ENCODE assay signal across 23 cellular contexts in genomic region chr10:122782911-122783310, GRCh38.
"Had no signal": no experiment of that assay in that cellular context is flagged by ENCODE, and none has a peak within 500 bp of the region (broad histone marks: within the 10 kb centered on the region; RNA-seq: fewer than 3 reads in every experiment).

No MANE protein-coding gene starts in this region.

- H3K4me3 Mint-ChIP-seq: activated naive CD4-positive, alpha-beta T cell treated with anti-CD3 and anti-CD28 coated beads for 36 hours; activated naive CD8-positive, alpha-beta T cell treated with anti-CD3 and anti-CD28 coated beads for 36 hours; nephron; stimulated activated naive B cell treated with anti-CD40 and anti-IgM and Interleukin-4, amounts not matched to agents 10 μg/mL and 1 μg/mL and 100 μg/mL, for 72 hours had no signal

- H3K9me3 Mint-ChIP-seq: activated naive CD4-positive, alpha-beta T cell treated with anti-CD3 and anti-CD28 coated beads for 36 hours; activated naive CD8-positive, alpha-beta T cell treated with anti-CD3 and anti-CD28 coated beads for 36 hours had no signal

- H3K36me3 ChIP-seq: adrenal gland, colonic mucosa, gastroesophageal sphincter, heart left ventricle, left ventricle myocardium inferior, prostate gland, right atrium auricular region, stomach, transverse colon had no signal

- ATAC-seq: gastroesophageal sphincter; heart left ventricle; stimulated activated naive B cell treated with anti-CD40 and anti-IgM and Interleukin-4, amounts not matched to agents 10 μg/mL and 1 μg/mL and 100 μg/mL, for 72 hours had no signal

- H3K36me3 Mint-ChIP-seq: activated naive CD8-positive, alpha-beta T cell treated with anti-CD3 and anti-CD28 coated beads for 36 hours; stimulated activated naive B cell treated with anti-CD40 and anti-IgM and Interleukin-4, amounts not matched to agents 10 μg/mL and 1 μg/mL and 100 μg/mL, for 72 hours had no signal

- H3K27ac ChIP-seq: adrenal gland, colonic mucosa, gastroesophageal sphincter, heart left ventricle, left ventricle myocardium inferior, prostate gland, right atrium auricular region, stomach, testis, transverse colon had no signal

- H3K4me3 ChIP-seq: adrenal gland, colonic mucosa, gastroesophageal sphincter, heart left ventricle, left ventricle myocardium inferior, lung, prostate gland, right atrium auricular region, smooth muscle cell, stomach, testis, transverse colon had no signal

- H3K4me1 ChIP-seq: adrenal gland, colonic mucosa, gastroesophageal sphincter, heart left ventricle, left ventricle myocardium inferior, prostate gland, right atrium auricular region, stomach, testis, transverse colon had no signal

- H3K4me1 Mint-ChIP-seq: activated naive CD8-positive, alpha-beta T cell treated with anti-CD3 and anti-CD28 coated beads for 36 hours; nephron; stimulated activated naive B cell treated with anti-CD40 and anti-IgM and Interleukin-4, amounts not matched to agents 10 μg/mL and 1 μg/mL and 100 μg/mL, for 72 hours had no signal

- H3K27ac Mint-ChIP-seq: activated naive CD4-positive, alpha-beta T cell treated with anti-CD3 and anti-CD28 coated beads for 36 hours; activated naive CD8-positive, alpha-beta T cell treated with anti-CD3 and anti-CD28 coated beads for 36 hours; nephron; stimulated activated naive B cell treated with anti-CD40 and anti-IgM and Interleukin-4, amounts not matched to agents 10 μg/mL and 1 μg/mL and 100 μg/mL, for 72 hours had no signal

- H3K9me3 ChIP-seq: adrenal gland, colonic mucosa, gastroesophageal sphincter, heart left ventricle, left ventricle myocardium inferior, prostate gland, right atrium auricular region, testis, transverse colon had no signal

- H3K27me3 ChIP-seq: adrenal gland, colonic mucosa, right atrium auricular region, testis, transverse colon had no signal

- DNase-seq: activated CD4-positive, alpha-beta T cell treated with anti-CD3 and anti-CD28 coated beads for 4 hours; activated CD4-positive, alpha-beta T cell treated with anti-CD3 and anti-CD28 coated beads, Interleukin-2, amount 50 U/mL, for 4 hours; activated CD4-positive, CD25-positive, alpha-beta regulatory T cell; activated effector memory CD4-positive, alpha-beta T cell treated with Interleukin-2 at 50 U/mL for 16 hours; activated naive CD4-positive, alpha-beta T cell treated with anti-CD3 and anti-CD28 coated beads for 36 hours; activated naive CD8-positive, alpha-beta T cell treated with anti-CD3 and anti-CD28 coated beads for 36 hours; activated T-cell treated with anti-CD3 and anti-CD28 coated beads for 4 hours; adrenal gland; colonic mucosa; heart left ventricle; left ventricle myocardium inferior; stimulated activated CD4-positive, alpha-beta T cell treated with anti-CD3 and anti-CD28 coated beads, Interleukin-2, amount 100 ng/mL, for 24 hours; stimulated activated naive B cell treated with anti-CD40 and anti-IgM and Interleukin-4, amounts not matched to agents 10 μg/mL and 1 μg/mL and 100 μg/mL, for 72 hours; stomach; T-helper 1 cell; testis; transverse colon had no signal
